21 cellular contexts compared by ENCODE assay signal in genomic region chr6:2958802-2959201, GRCh38. TPM values are rescaled to one million over a fixed set of nuclear protein-coding genes. Genes with fewer than 3 reads are reported as not detected.
A peak's percentile ranks its signal among the peaks of the same experiment; 100 is the strongest.
DNase-seq lines count a peak whose midpoint lies in the region; ATAC-seq and TF ChIP-seq lines count a peak whose summit lies in the region.
"Had no signal": no experiment of that assay in that cellular context is flagged by ENCODE, and none has a peak within 500 bp of the region (broad histone marks: within the 10 kb centered on the region; RNA-seq: fewer than 3 reads in every experiment).

No MANE protein-coding gene starts in this region.

- H3K9me3 Mint-ChIP-seq in natural killer cell: no peaks in the 10 kb centered on the region
- H3K9me3 Mint-ChIP-seq: T-helper 1 cell treated with Interleukin-12 subunit alpha and Interleukin-12 subunit beta and Interleukin-4 antibody, amounts not matched to agents 30 μg/mL and 1 μg/mL, for 36 hours had no signal

- H3K9me3 ChIP-seq in heart right ventricle (no peaks in the 10 kb centered on the region), upper lobe of left lung (no peaks in the 10 kb centered on the region), mammary epithelial cell (replicated peaks; ENCODE audit: insufficient read depth, low read length) (no peaks in the 10 kb centered on the region)
- H3K9me3 ChIP-seq: right lobe of liver had no signal

- no peaks in the 10 kb centered on the region for H3K27me3 Mint-ChIP-seq in natural killer cell (ENCODE audit: low read depth in 2 of 2)

- no peak overlapping the region for H3K9ac ChIP-seq in mammary epithelial cell (ENCODE audit: insufficient read depth, low read length)

- TF ChIP-seq CTCF in heart right ventricle (IDR thresholded peaks at IDR 0.05): no peak
- TF ChIP-seq CTCF in natural killer cell (IDR thresholded peaks at IDR 0.05): no peak
- no peak for TF ChIP-seq CTCF in upper lobe of left lung (IDR thresholded peaks at IDR 0.05)
- TF ChIP-seq CTCF in foreskin keratinocyte (conservative IDR thresholded peaks at IDR 0.05): no peak
- TF ChIP-seq CTCF in mammary epithelial cell (conservative IDR thresholded peaks at IDR 0.05 in 1 of 2, IDR thresholded peaks at IDR 0.05 in 1 of 2; ENCODE audit: extremely low read depth in 1 of 2, insufficient read depth in 1 of 2, low read depth in 1 of 2, low read length in 2 of 2): no peak

- peak overlapping the region in 8 of 10 donors; percentile 53 to 89 (median 79) for H3K27ac ChIP-seq in heart right ventricle
- peak overlapping the region; percentile 57 for H3K27ac ChIP-seq in cingulate gyrus (ENCODE audit: low read depth, low read length)
- H3K27ac ChIP-seq in upper lobe of left lung: peak overlapping the region; percentile 70 to 84 (median 82)
- no peak overlapping the region for H3K27ac ChIP-seq in foreskin keratinocyte
- no peak overlapping the region for H3K27ac ChIP-seq in mammary epithelial cell (ENCODE audit: insufficient read depth, low read depth, low read length)
- H3K27ac ChIP-seq: cardiac muscle cell, WERI-Rb-1 had no signal

- H3K36me3 ChIP-seq in heart right ventricle (peaks cover 0 to 46% (median 11%) of the 10 kb centered on the region in 9 donors), upper lobe of left lung (peaks cover 6 to 29% (median 13%) of the 10 kb centered on the region in 4 donors), mammary epithelial cell (ENCODE audit: insufficient read depth, low read length) (no peaks in the 10 kb centered on the region)
- H3K36me3 ChIP-seq: cardiac muscle cell, WERI-Rb-1 had no signal

- dilution Hi-C loops in mammary epithelial cell (cut with HindIII; ENCODE audit: low sequenced_read_pairs): no loop called here

- H3K4me2 ChIP-seq in mammary epithelial cell (ENCODE audit: insufficient read depth, low read depth, low read length): no peak overlapping the region

- H3K4me1 ChIP-seq in heart right ventricle (peaks cover 8 to 77% (median 70%) of the 10 kb centered on the region in 9 donors), upper lobe of left lung (peaks cover 64 to 71% (median 66%) of the 10 kb centered on the region in 4 donors), foreskin keratinocyte (peaks cover 3% of the 10 kb centered on the region), mammary epithelial cell (ENCODE audit: insufficient read depth, low read length) (peaks cover 12% of the 10 kb centered on the region)

- WGBS in heart right ventricle, 2 donors: 85 to 96% methylated on average over 8 of the region's 8 CpGs
- 61 to 75% methylated on average over 4 to 8 of the region's 8 CpGs for WGBS in upper lobe of left lung, 2 donors
- WGBS in mammary epithelial cell (ENCODE audit: low coverage, missing lambda C conversion rate): 80% methylated on average over 8 of the region's 8 CpGs

- H3K4me1 Mint-ChIP-seq in natural killer cell: peaks cover 30 to 38% of the 10 kb centered on the region in 2 donors

- H3K27ac Mint-ChIP-seq in natural killer cell: peak overlapping the region; percentile 48 to 60
- H3K27ac Mint-ChIP-seq: T-helper 1 cell treated with Interleukin-12 subunit alpha and Interleukin-12 subunit beta and Interleukin-4 antibody, amounts not matched to agents 30 μg/mL and 1 μg/mL, for 36 hours had no signal

- no TSS peak for BruUV-seq in mammary epithelial cell (replicated peaks; lab: Mats Ljungman, UMichigan)

- in situ Hi-C loops in mammary epithelial cell (cut with MboI; ENCODE audit: low sequenced_read_pairs in 2 of 2): no loop called here

- no peak for TF ChIP-seq POLR2A in upper lobe of left lung (IDR thresholded peaks at IDR 0.05)

- TF ChIP-seq EP300 in upper lobe of left lung (IDR thresholded peaks at IDR 0.05): no peak

- CTCF ChIA-PET in mammary epithelial cell (lab: Charles Lee; ENCODE audit: low non-redundant PET): no interaction called here

- H4K20me1 ChIP-seq in mammary epithelial cell (ENCODE audit: insufficient read depth, low read length): no peaks in the 10 kb centered on the region

- ATAC-seq in heart right ventricle: no peak
- ATAC-seq in natural killer cell: no peak
- ATAC-seq in upper lobe of left lung (ENCODE audit: low FRiP score in 2 of 2): peak in 1 of 2 donors; percentile 7
- ATAC-seq in GM18498 (IDR thresholded peaks at IDR 0.05; ENCODE audit: unreplicated experiment): no peak
- no peak for ATAC-seq in foreskin keratinocyte

- H3K4me3 ChIP-seq in heart right ventricle (no peak overlapping the region), upper lobe of left lung (no peak overlapping the region), mammary epithelial cell (replicated peaks in 1 of 3; ENCODE audit: insufficient read depth in 1 of 3, low read depth in 2 of 3, low read length in 3 of 3) (no peak overlapping the region)
- H3K4me3 ChIP-seq: cardiac muscle cell, right lobe of liver had no signal

- intact Hi-C loops in heart right ventricle (cut with DNase I) (no loop called here), cardiac septum (cut with DNase I) (no loop called here), natural killer cell (cut with micrococcal nuclease) (no loop called here), mammary epithelial cell (cut with micrococcal nuclease) (no loop called here)

- no peak overlapping the region for H3K4me3 Mint-ChIP-seq in natural killer cell
- H3K4me3 Mint-ChIP-seq: T-helper 1 cell treated with Interleukin-12 subunit alpha and Interleukin-12 subunit beta and Interleukin-4 antibody, amounts not matched to agents 30 μg/mL and 1 μg/mL, for 36 hours had no signal

- no peaks in the 10 kb centered on the region for H3K36me3 Mint-ChIP-seq in natural killer cell

- peaks cover 14% of the 10 kb centered on the region for H3K79me2 ChIP-seq in mammary epithelial cell (ENCODE audit: insufficient read depth, low read length)

- H3K27me3 ChIP-seq in heart right ventricle (no peaks in the 10 kb centered on the region), upper lobe of left lung (no peaks in the 10 kb centered on the region), foreskin keratinocyte (no peaks in the 10 kb centered on the region), mammary epithelial cell (ENCODE audit: insufficient read depth, low read length) (no peaks in the 10 kb centered on the region)
- H3K27me3 ChIP-seq: cardiac muscle cell, right lobe of liver had no signal

- DNase-seq in heart right ventricle (no peak), cardiac septum (ENCODE audit: low spot score) (no peak), natural killer cell (no peak), upper lobe of left lung (no peak), foreskin keratinocyte (no peak), mammary epithelial cell (no peak)
- DNase-seq: DND-41; erythroblast; HCEC 1CT; KBM-7; NCI-H1694 treated with DMSO at 0.1 percent for 48 hours; NCI-H774; OCI-M1; SIG-M5; stimulated activated CD4-positive, alpha-beta T cell treated with anti-CD3 and anti-CD28 coated beads, Interleukin-1b, Interleukin-23, amount 100 ng/mL, for 48 hours; WERI-Rb-1 had no signal

- no peak overlapping the region for H2AFZ ChIP-seq in mammary epithelial cell (ENCODE audit: low read depth, low read length)

RNA-seq across cellular contexts. Expression of gene SERPINB6, which starts 12.6 kb away (rescaled TPM):
- total RNA-seq in heart right ventricle: 100 to 1,000 TPM; 163 to 261 (median 183) TPM
- polyA plus RNA-seq in heart right ventricle: 100 to 1,000 TPM; 138 to 153 TPM
- 171 TPM for total RNA-seq in cardiac septum
- total RNA-seq in natural killer cell: 100 to 1,000 TPM; 120 to 135 (median 129) TPM
- total RNA-seq in upper lobe of left lung: 100 to 1,000 TPM; 133 to 181 (median 150) TPM
- 57.6 and 59.0 TPM in 2 replicates for total RNA-seq in foreskin keratinocyte
- polyA plus RNA-seq in foreskin keratinocyte: 81.3 and 86.5 TPM in 2 replicates
- 10 to 100 TPM; 70.0 to 93.3 TPM for total RNA-seq in mammary epithelial cell
- 82.5 TPM for polyA plus RNA-seq in mammary epithelial cell
- 123 TPM for polyA minus RNA-seq in mammary epithelial cell

RNA-seq across cellular contexts. Expression of gene NQO2, which starts 40.9 kb away (rescaled TPM):
- 10 to 100 TPM; 29.5 to 88.4 (median 48.2) TPM for total RNA-seq in heart right ventricle
- polyA plus RNA-seq in heart right ventricle: 100 to 1,000 TPM in 1 of 2 donors, 10 to 100 TPM in 1; 52.3 to 107 TPM
- 37.9 TPM for total RNA-seq in cardiac septum
- 10 to 100 TPM; 13.1 to 21.7 (median 16.2) TPM for total RNA-seq in natural killer cell
- total RNA-seq in upper lobe of left lung: 10 to 100 TPM; 10.6 to 34.3 (median 18.6) TPM
- total RNA-seq in foreskin keratinocyte: 17.6 and 27.1 TPM in 2 replicates
- 22.8 and 34.0 TPM in 2 replicates for polyA plus RNA-seq in foreskin keratinocyte
- 10 to 100 TPM; 17.0 to 20.3 TPM for total RNA-seq in mammary epithelial cell
- 25.1 TPM for polyA plus RNA-seq in mammary epithelial cell
- 31.0 TPM for polyA minus RNA-seq in mammary epithelial cell

RNA-seq across cellular contexts. Expression of gene SERPINB9, which starts 55.7 kb away (rescaled TPM):
- 10 to 100 TPM in 1 of 10 donors, 1 to 10 TPM in 9; 3.6 to 10.9 (median 4.8) TPM for total RNA-seq in heart right ventricle
- polyA plus RNA-seq in heart right ventricle: 1 to 10 TPM; 2.2 to 3.8 TPM
- total RNA-seq in cardiac septum: 5.3 TPM
- 10 to 100 TPM; 34.9 to 54.3 (median 47.3) TPM for total RNA-seq in natural killer cell
- total RNA-seq in upper lobe of left lung: 10 to 100 TPM in 2 of 6 donors, 1 to 10 TPM in 4; 7.7 to 14.0 (median 9.3) TPM
- total RNA-seq in foreskin keratinocyte: 0.07 and 0.31 TPM in 2 replicates
- polyA plus RNA-seq in foreskin keratinocyte: 0.08 and 0.11 TPM in 2 replicates
- 1 to 10 TPM in 1 of 2 donors, under 1 TPM in 1; 0.16 to 1.2 TPM for total RNA-seq in mammary epithelial cell
- polyA plus RNA-seq in mammary epithelial cell: 0.11 TPM
- not detected for polyA minus RNA-seq in mammary epithelial cell

Comparison
In these comparisons a context has a peak if more than half of its experiments do, and no peak if none do; other contexts are left out.
1. H3K27ac ChIP-seq: peak in heart right ventricle (8 of 10), cingulate gyrus (single experiment) and upper lobe of left lung (4 of 4); none in foreskin keratinocyte (single experiment) and mammary epithelial cell (single experiment).